ENCODE assay signal across 23 cellular contexts in genomic region chr12:96329545-96329944, GRCh38.
DNase-seq lines count a peak whose midpoint lies in the region; ATAC-seq, FAIRE-seq and TF ChIP-seq lines count a peak whose summit lies in the region.
"Had no signal": no experiment of that assay in that cellular context is flagged by ENCODE, and none has a peak within 500 bp of the region (broad histone marks: within the 10 kb centered on the region; RNA-seq: fewer than 3 reads in every experiment).

No MANE protein-coding gene starts in this region.

- H3F3A ChIP-seq in OCI-LY1 (ENCODE audit: insufficient read depth, low read length) = 0 out of 2 replicates have a peak, but pooled peaks cover 11% of the 10 kb centered on the region

- CTCF ChIA-PET in CD8-positive, alpha-beta T cell (lab: Charles Lee) = no interaction called here

- H3K27ac ChIP-seq in CD8-positive, alpha-beta T cell (ENCODE audit: low read depth, low read length) = no peak overlapping the region
- H3K27ac ChIP-seq in OCI-LY1 (ENCODE audit: low read depth, low read length, poor library complexity, severe bottlenecking) (peak overlapping the region; percentile 39), keratinocyte (ENCODE audit: control insufficient read depth, insufficient read depth, low read length) (no peak overlapping the region), spleen (peak overlapping the region in 1 of 8 donors; percentile 7)
- H3K27ac ChIP-seq: adrenal gland, left ventricle myocardium inferior, SJCRH30, uterus had no signal

- peaks cover 67% of the 10 kb centered on the region for H3K4me1 Mint-ChIP-seq in CD8-positive, alpha-beta T cell (ENCODE audit: low read depth)
- H3K4me1 Mint-ChIP-seq: brain had no signal

- no peak for DNase-seq in CD8-positive, alpha-beta T cell
- DNase-seq in GM12892 (ENCODE audit: insufficient read length) (no peak), keratinocyte (ENCODE audit: low read depth, low spot score) (no peak), spleen (no peak), omental fat pad (ENCODE audit: low spot score) (no peak), NCI-H1092 (lab: John Stamatoyannopoulos, UW) (no peak)
- DNase-seq: activated CD4-positive, CD25-positive, alpha-beta regulatory T cell treated with anti-CD3 and anti-CD28 coated beads, Interleukin-2, amount 50 U/mL, for 72 hours; activated gamma-delta T cell treated with Interleukin-2 at 50 U/mL for 16 hours; activated T-cell treated with anti-CD3 and anti-CD28 coated beads, Interleukin-2, amount 50 U/mL, for 1 hour; adrenal gland; H9; Kasumi-1; left ventricle myocardium inferior; NCI-H1105; NCI-H187 treated with DMSO at 0.1 percent for 48 hours; NCI-H524; occipital lobe; SJCRH30; stimulated activated naive CD8-positive, alpha-beta T cell treated with anti-CD3 and anti-CD28 coated beads, Interleukin-15, amount 100 ng/mL, for 72 hours; uterus had no signal

- no peak for TF ChIP-seq CTCF in CD8-positive, alpha-beta T cell (IDR thresholded peaks at IDR 0.05)
- no peak for TF ChIP-seq CTCF in OCI-LY1 (IDR thresholded peaks at IDR 0.05; ENCODE audit: low read length)
- TF ChIP-seq CTCF in keratinocyte (optimal IDR thresholded peaks at IDR 0.05 in 1 of 3, IDR thresholded peaks at IDR 0.05 in 1 of 3, conservative IDR thresholded peaks at IDR 0.05 in 1 of 3; ENCODE audit: extremely low read depth in 1 of 3, insufficient read depth in 2 of 3, low read length in 3 of 3) = no peak
- TF ChIP-seq CTCF in spleen (IDR thresholded peaks at IDR 0.05 in 8 of 11, conservative IDR thresholded peaks at IDR 0.05 in 3 of 11) = no peak
- TF ChIP-seq CTCF in omental fat pad (IDR thresholded peaks at IDR 0.05) = no peak

- H3K36me3 Mint-ChIP-seq in CD8-positive, alpha-beta T cell = peaks cover 51% of the 10 kb centered on the region

- H3K79me2 ChIP-seq in OCI-LY1 (ENCODE audit: insufficient read depth, low read length) = peaks cover 7% of the 10 kb centered on the region; the same call in 1 of the 2 replicates
- H3K79me2 ChIP-seq in keratinocyte (ENCODE audit: control insufficient read depth, insufficient read depth, low read length) = peaks cover 84% of the 10 kb centered on the region

- no peak for ATAC-seq in CD8-positive, alpha-beta T cell
- ATAC-seq in omental fat pad (ENCODE audit: low FRiP score) = no peak
- ATAC-seq: stimulated activated naive CD8-positive, alpha-beta T cell treated with anti-CD3 and anti-CD28 coated beads, Interleukin-15, amount 100 ng/mL, for 72 hours had no signal

- dilution Hi-C loops in keratinocyte (cut with MboI; ENCODE audit: extremely low pct_ligation_motif_present, low sequenced_read_pairs) = no loop called here

- FAIRE-seq in GM12892 (lab: Jason Lieb, UNC) (peak; percentile 17), keratinocyte (lab: Jason Lieb, UNC) (peak; percentile 48)

- no peak for TF ChIP-seq POLR2A in GM12892 (IDR thresholded peaks at IDR 0.05; ENCODE audit: low read depth, low read length)
- TF ChIP-seq POLR2A in spleen (IDR thresholded peaks at IDR 0.05) = no peak

- H3K9me1 ChIP-seq in keratinocyte (ENCODE audit: control insufficient read depth, extremely low read depth, insufficient read depth, low read length) = no peaks in the 10 kb centered on the region

- H3K27me3 Mint-ChIP-seq in CD8-positive, alpha-beta T cell (ENCODE audit: low read depth) = no peaks in the 10 kb centered on the region
- H3K27me3 Mint-ChIP-seq: brain; stimulated activated naive CD8-positive, alpha-beta T cell treated with anti-CD3 and anti-CD28 coated beads, Interleukin-15, amount 100 ng/mL, for 72 hours had no signal

- H3K4me1 ChIP-seq in CD8-positive, alpha-beta T cell (ENCODE audit: insufficient read depth, low read length) = peaks cover 38% of the 10 kb centered on the region
- H3K4me1 ChIP-seq in OCI-LY1 (ENCODE audit: insufficient read depth, low read length, severe bottlenecking) (peaks cover 37% of the 10 kb centered on the region), keratinocyte (ENCODE audit: control insufficient read depth, extremely low read depth, insufficient read depth, low read length) (peaks cover 7% of the 10 kb centered on the region), spleen (peaks cover 3 to 80% (median 40%) of the 10 kb centered on the region in 6 donors)
- H3K4me1 ChIP-seq: SJCRH30, uterus had no signal

- POLR2A ChIA-PET in CD8-positive, alpha-beta T cell (lab: Charles Lee) = no interaction called here

- H3K4me3 ChIP-seq in CD8-positive, alpha-beta T cell (ENCODE audit: low read depth, low read length) = no peak overlapping the region
- no peak overlapping the region for H3K4me3 ChIP-seq in OCI-LY1 (ENCODE audit: low read depth, low read length, poor library complexity, severe bottlenecking)
- no peak overlapping the region for H3K4me3 ChIP-seq in keratinocyte (ENCODE audit: control insufficient read depth in 2 of 3, extremely low read depth in 1 of 3, insufficient read depth in 2 of 3, low read depth in 1 of 3, low read length in 3 of 3)
- no peak overlapping the region for H3K4me3 ChIP-seq in spleen
- H3K4me3 ChIP-seq: adrenal gland, left ventricle myocardium inferior, SJCRH30, uterus had no signal

- intact Hi-C loops in CD8-positive, alpha-beta T cell (cut with DNase I, micrococcal nuclease) = no loop called here
- intact Hi-C loops in spleen (cut with DNase I; ENCODE audit: low total_unique reads) = no loop called here

- no peaks in the 10 kb centered on the region for H3K9me3 ChIP-seq in CD8-positive, alpha-beta T cell (ENCODE audit: low read length)
- H3K9me3 ChIP-seq in OCI-LY1 (ENCODE audit: low read length) (no peaks in the 10 kb centered on the region), keratinocyte (ENCODE audit: control insufficient read depth, low read depth, low read length) (no peaks in the 10 kb centered on the region), spleen (no peaks in the 10 kb centered on the region)
- H3K9me3 ChIP-seq: adrenal gland, left ventricle myocardium inferior, SJCRH30, uterus had no signal

- no peaks in the 10 kb centered on the region for H3K9me3 Mint-ChIP-seq in CD8-positive, alpha-beta T cell
- H3K9me3 Mint-ChIP-seq: CD14-positive monocyte; H9; stimulated activated naive CD8-positive, alpha-beta T cell treated with anti-CD3 and anti-CD28 coated beads, Interleukin-15, amount 100 ng/mL, for 72 hours had no signal

- H2AFZ ChIP-seq in OCI-LY1 (ENCODE audit: low read length) = no peak overlapping the region
- no peak overlapping the region for H2AFZ ChIP-seq in keratinocyte (ENCODE audit: control insufficient read depth, low read length)

- WGBS in spleen, 5 donors = 60 to 74% (median 66%) methylated on average over 3 of the region's 3 CpGs

- H3K4me2 ChIP-seq in OCI-LY1 (ENCODE audit: low read length) (no peak overlapping the region), keratinocyte (ENCODE audit: control insufficient read depth, extremely low read depth, insufficient read depth, low read depth, low read length) (no peak overlapping the region)

- H3K9ac ChIP-seq in OCI-LY1 (ENCODE audit: low read length) (no peak overlapping the region), keratinocyte (ENCODE audit: control insufficient read depth, extremely low read depth, insufficient read depth, low read length) (no peak overlapping the region)

- H3K4me3 Mint-ChIP-seq in CD8-positive, alpha-beta T cell = no peak overlapping the region
- H3K4me3 Mint-ChIP-seq: brain; CD14-positive monocyte; H9; stimulated activated naive CD8-positive, alpha-beta T cell treated with anti-CD3 and anti-CD28 coated beads, Interleukin-15, amount 100 ng/mL, for 72 hours had no signal

- no peaks in the 10 kb centered on the region for H3K27me3 ChIP-seq in CD8-positive, alpha-beta T cell (ENCODE audit: insufficient read depth, low read length)
- H3K27me3 ChIP-seq in OCI-LY1 (ENCODE audit: insufficient read depth, low read length) (no peaks in the 10 kb centered on the region), keratinocyte (ENCODE audit: control insufficient read depth, extremely low read depth, insufficient read depth, low read length) (no peaks in the 10 kb centered on the region), spleen (replicated peaks in 1 of 7) (no peaks in the 10 kb centered on the region)
- H3K27me3 ChIP-seq: adrenal gland, SJCRH30, uterus had no signal

- H3K36me3 ChIP-seq in CD8-positive, alpha-beta T cell (ENCODE audit: insufficient read depth, low read length) = no peaks in the 10 kb centered on the region
- H3K36me3 ChIP-seq in OCI-LY1 (ENCODE audit: insufficient read depth, low read length) (peaks cover 21% of the 10 kb centered on the region; the same call in 1 of the 2 replicates), keratinocyte (ENCODE audit: control insufficient read depth in 2 of 2, extremely low read depth in 1 of 2, insufficient read depth in 2 of 2, low read length in 2 of 2) (peaks cover 9 to 17% of the 10 kb centered on the region in 2 experiments), spleen (peaks cover 0 to 46% (median 4%) of the 10 kb centered on the region in 6 donors)
- H3K36me3 ChIP-seq: SJCRH30, uterus had no signal

- peak overlapping the region; percentile 50 for H3K27ac Mint-ChIP-seq in CD8-positive, alpha-beta T cell
- H3K27ac Mint-ChIP-seq: brain; H9; stimulated activated naive CD8-positive, alpha-beta T cell treated with anti-CD3 and anti-CD28 coated beads, Interleukin-15, amount 100 ng/mL, for 72 hours had no signal

- no peaks in the 10 kb centered on the region for H4K20me1 ChIP-seq in OCI-LY1 (ENCODE audit: insufficient read depth, low read length)
- H4K20me1 ChIP-seq in keratinocyte (ENCODE audit: control insufficient read depth, extremely low read depth, insufficient read depth, low read length) = peaks cover 4% of the 10 kb centered on the region

- no peaks in the 10 kb centered on the region for H3K9me2 ChIP-seq in OCI-LY1 (ENCODE audit: low read depth, low read length)
